ENCODE assay signal across 8 cellular contexts in the genomic region with DNA sequence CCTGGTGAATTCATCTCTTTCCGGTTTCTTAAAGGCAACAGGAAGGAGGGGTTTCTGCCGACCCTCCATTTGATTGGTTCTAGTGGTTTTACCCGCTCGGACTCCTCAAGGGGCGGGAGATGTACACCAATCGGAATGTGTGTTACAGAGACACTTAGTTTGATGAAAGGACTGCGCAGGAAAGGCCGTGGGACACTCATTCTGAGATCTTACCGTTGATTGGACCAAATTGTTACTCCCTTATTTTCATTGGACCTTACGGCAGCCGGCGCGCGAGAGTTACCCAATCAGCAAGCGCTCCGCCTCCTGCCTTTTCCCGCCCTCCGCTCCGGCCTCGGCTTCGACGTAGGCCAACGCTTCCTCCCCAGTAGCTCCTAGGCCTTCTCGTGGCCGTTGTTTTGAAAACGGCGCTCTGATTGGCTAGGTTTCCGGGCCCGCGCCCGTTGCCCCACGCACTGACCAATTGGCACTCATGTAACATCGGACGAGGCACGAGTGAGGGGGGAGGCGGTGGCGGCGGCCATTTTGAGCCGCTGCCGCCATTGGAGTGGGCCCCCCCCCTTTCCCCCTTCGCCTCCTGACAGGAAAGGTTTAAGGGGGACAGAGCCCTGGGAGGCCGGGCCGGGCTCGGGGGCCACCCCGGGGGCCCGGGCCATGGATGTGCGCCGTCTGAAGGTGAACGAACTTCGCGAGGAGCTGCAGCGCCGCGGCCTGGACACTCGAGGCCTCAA.
DNase-seq lines count a peak whose midpoint lies in the region; ATAC-seq lines count a peak whose summit lies in the region.

Gene HNRNPUL1, plus strand, starts transcription at position 523 of the 731 bp plus-strand sequence. Its CDS starts 132 bp downstream, at position 655.

- DNase-seq in AG20443 (ENCODE audit: low spot score) (peak; percentile 99), NCI-H446 treated with DMSO at 0.1 percent for 48 hours (lab: John Stamatoyannopoulos, UW) (peak; percentile 100), cerebellar cortex (ENCODE audit: low spot score) (peak; percentile 100), iris pigment epithelial cell (ENCODE audit: low read depth) (peak; percentile 100)
- DNase-seq in stimulated activated CD4-positive, alpha-beta T cell treated with anti-CD3 and anti-CD28 coated beads, Interleukin-12 subunit alpha, Interleukin-12 subunit beta, amount 100 ng/mL, for 24 hours (ENCODE audit: low read depth in 2 of 2) = peak; percentile 98 to 99

- ATAC-seq in GM19035 (IDR thresholded peaks at IDR 0.05; ENCODE audit: unreplicated experiment) (peak; percentile 72), HG03354 (IDR thresholded peaks at IDR 0.05; ENCODE audit: poor library complexity, severe bottlenecking, unreplicated experiment) (peak; percentile 72)
- ATAC-seq in activated CD4-positive, CD25-positive, alpha-beta regulatory T cell treated with anti-CD3 and anti-CD28 coated beads, Interleukin-2, amount 50 U/mL, for 24 hours = peak; percentile 75 to 77

Comparison
In these comparisons a context has a peak if more than half of its experiments do, and no peak if none do; other contexts are left out.
1. Peak in every context shown above with its lines: DNase-seq and ATAC-seq.